17 cellular contexts compared by ENCODE assay signal in genomic region chr3:115227461-115227860, GRCh38.
DNase-seq lines count a peak whose midpoint lies in the region; ATAC-seq and TF ChIP-seq lines count a peak whose summit lies in the region.
"Had no signal": no experiment of that assay in that cellular context is flagged by ENCODE, and none has a peak within 500 bp of the region (broad histone marks: within the 10 kb centered on the region; RNA-seq: fewer than 3 reads in every experiment).

No MANE protein-coding gene starts in this region.

- no peak for TF ChIP-seq EP300 in gastroesophageal sphincter (IDR thresholded peaks at IDR 0.05)

- DNase-seq in EH (ENCODE audit: low read depth) = peak; percentile 91
- DNase-seq in NCI-H460 (ENCODE audit: extremely low read depth, low read depth) = peak; percentile 16
- peak; percentile 51 for DNase-seq in fibroblast of mammary gland (ENCODE audit: low read depth)
- no peak for DNase-seq in smooth muscle cell (lab: John Stamatoyannopoulos, UW; ENCODE audit: unreplicated experiment)
- DNase-seq in NCI-H510A treated with DMSO at 0.1 percent for 48 hours (lab: John Stamatoyannopoulos, UW) = no peak
- DNase-seq in NOMO-1 (lab: John Stamatoyannopoulos, UW; ENCODE audit: unreplicated experiment in 2 of 2) = no peak
- DNase-seq: ACHN; BE2C; CD4-positive, alpha-beta memory T cell; MG63; NCI-H1092; NCI-H146; NCI-H2081 treated with DMSO at 0.1 percent for 48 hours; NCI-H524; Peyer's patch; SHP77 treated with DMSO at 0.1 percent for 48 hours had no signal

- no peaks in the 10 kb centered on the region for H3F3A ChIP-seq in smooth muscle cell (ENCODE audit: low read depth)

- H3K9me3 ChIP-seq in smooth muscle cell (replicated peaks; ENCODE audit: low read depth) (no peaks in the 10 kb centered on the region), gastroesophageal sphincter (no peaks in the 10 kb centered on the region)
- H3K9me3 ChIP-seq: BE2C, MG63, Peyer's patch had no signal

- H3K4me2 ChIP-seq in smooth muscle cell = no peak overlapping the region

- no peak for TF ChIP-seq POLR2A in gastroesophageal sphincter (IDR thresholded peaks at IDR 0.05)

- ATAC-seq in gastroesophageal sphincter = no peak

- H2AFZ ChIP-seq in smooth muscle cell (ENCODE audit: low read depth) = peak overlapping the region; percentile 40

- peak overlapping the region; percentile 51 for H3K27ac ChIP-seq in smooth muscle cell (ENCODE audit: low read depth)
- no peak overlapping the region for H3K27ac ChIP-seq in gastroesophageal sphincter
- H3K27ac ChIP-seq: Peyer's patch had no signal

- H3K27me3 ChIP-seq in smooth muscle cell (ENCODE audit: low read depth) (no peaks in the 10 kb centered on the region), gastroesophageal sphincter (no peaks in the 10 kb centered on the region)
- H3K27me3 ChIP-seq: BE2C, MG63, Peyer's patch had no signal

- no peaks in the 10 kb centered on the region for H3K36me3 ChIP-seq in smooth muscle cell (ENCODE audit: low read depth)
- no peaks in the 10 kb centered on the region for H3K36me3 ChIP-seq in gastroesophageal sphincter
- H3K36me3 ChIP-seq: BE2C, MG63, Peyer's patch had no signal

- H3K79me2 ChIP-seq in smooth muscle cell (ENCODE audit: low read depth) = no peaks in the 10 kb centered on the region

- H3K9ac ChIP-seq in smooth muscle cell (ENCODE audit: low read depth) = no peak overlapping the region

- 29% methylated on average over 1 of the region's 1 CpG for WGBS in smooth muscle cell (ENCODE audit: low lambda C conversion rate)
- WGBS in gastroesophageal sphincter (ENCODE audit: low coverage in 1 of 2), 2 donors = 58% methylated on average over 1 of the region's 1 CpG

- H3K4me3 ChIP-seq in fibroblast of mammary gland (ENCODE audit: control insufficient read depth, low read depth, low read length) (no peak overlapping the region), smooth muscle cell (no peak overlapping the region), gastroesophageal sphincter (no peak overlapping the region)
- H3K4me3 ChIP-seq: MG63, Peyer's patch had no signal

- TF ChIP-seq CTCF in fibroblast of mammary gland (conservative IDR thresholded peaks at IDR 0.05; ENCODE audit: control insufficient read depth, insufficient read depth, low read depth, low read length) (no peak), smooth muscle cell (IDR thresholded peaks at IDR 0.05; ENCODE audit: borderline replicate concordance, insufficient read depth, poor library complexity, severe bottlenecking) (no peak), gastroesophageal sphincter (IDR thresholded peaks at IDR 0.05) (no peak)

- no peaks in the 10 kb centered on the region for H4K20me1 ChIP-seq in smooth muscle cell (ENCODE audit: low read depth)

- H3K4me1 ChIP-seq in smooth muscle cell (ENCODE audit: low read depth) = no peaks in the 10 kb centered on the region
- H3K4me1 ChIP-seq in gastroesophageal sphincter = no peaks in the 10 kb centered on the region
- H3K4me1 ChIP-seq: Peyer's patch had no signal

Comparison
In these comparisons a context has a peak if more than half of its experiments do, and no peak if none do; other contexts are left out.
1. DNase-seq: peak in EH (single experiment), NCI-H460 (single experiment) and fibroblast of mammary gland (single experiment); none in smooth muscle cell (single experiment), NCI-H510A treated with DMSO at 0.1 percent for 48 hours (single experiment) and NOMO-1 (0 of 2).